1 cellular context compared by ENCODE assay signal in the genomic region with DNA sequence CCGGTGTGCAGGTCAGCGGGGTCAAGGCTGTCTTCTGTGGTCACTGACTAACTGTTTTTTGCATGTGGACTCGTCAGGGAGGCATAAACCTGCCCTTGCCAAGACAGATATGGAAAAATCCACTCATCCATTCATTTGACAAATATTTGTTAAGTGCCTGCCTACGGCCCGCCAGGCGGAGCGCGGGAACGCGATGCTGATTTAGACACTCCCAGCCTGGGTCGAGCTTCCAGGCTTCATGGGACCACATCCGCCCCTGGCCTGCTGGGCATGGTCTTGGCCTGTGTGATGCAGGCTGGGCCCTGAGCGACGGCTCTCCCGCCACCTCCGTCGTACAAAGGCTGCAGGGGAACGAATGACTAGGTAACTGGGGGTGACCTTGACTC.
TF ChIP-seq lines count a peak whose summit lies in the region.

No MANE protein-coding gene starts in this region.

TF ChIP-seq in HepG2, 621 proteins besides CTCF, POLR2A, EP300 and RAD21 (continued from another document and continues in another):
- TF ChIP-seq, protein P1, sequence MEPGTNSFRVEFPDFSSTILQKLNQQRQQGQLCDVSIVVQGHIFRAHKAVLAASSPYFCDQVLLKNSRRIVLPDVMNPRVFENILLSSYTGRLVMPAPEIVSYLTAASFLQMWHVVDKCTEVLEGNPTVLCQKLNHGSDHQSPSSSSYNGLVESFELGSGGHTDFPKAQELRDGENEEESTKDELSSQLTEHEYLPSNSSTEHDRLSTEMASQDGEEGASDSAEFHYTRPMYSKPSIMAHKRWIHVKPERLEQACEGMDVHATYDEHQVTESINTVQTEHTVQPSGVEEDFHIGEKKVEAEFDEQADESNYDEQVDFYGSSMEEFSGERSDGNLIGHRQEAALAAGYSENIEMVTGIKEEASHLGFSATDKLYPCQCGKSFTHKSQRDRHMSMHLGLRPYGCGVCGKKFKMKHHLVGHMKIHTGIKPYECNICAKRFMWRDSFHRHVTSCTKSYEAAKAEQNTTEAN (CRISPR knock-in tag; conservative IDR thresholded peaks at IDR 0.05), result peak; percentile 78
- TF ChIP-seq, protein P2, sequence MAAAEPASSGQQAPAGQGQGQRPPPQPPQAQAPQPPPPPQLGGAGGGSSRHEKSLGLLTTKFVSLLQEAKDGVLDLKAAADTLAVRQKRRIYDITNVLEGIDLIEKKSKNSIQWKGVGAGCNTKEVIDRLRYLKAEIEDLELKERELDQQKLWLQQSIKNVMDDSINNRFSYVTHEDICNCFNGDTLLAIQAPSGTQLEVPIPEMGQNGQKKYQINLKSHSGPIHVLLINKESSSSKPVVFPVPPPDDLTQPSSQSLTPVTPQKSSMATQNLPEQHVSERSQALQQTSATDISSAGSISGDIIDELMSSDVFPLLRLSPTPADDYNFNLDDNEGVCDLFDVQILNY (CRISPR knock-in tag; conservative IDR thresholded peaks at IDR 0.05), result peak; percentile 90
- TF ChIP-seq, protein P3, sequence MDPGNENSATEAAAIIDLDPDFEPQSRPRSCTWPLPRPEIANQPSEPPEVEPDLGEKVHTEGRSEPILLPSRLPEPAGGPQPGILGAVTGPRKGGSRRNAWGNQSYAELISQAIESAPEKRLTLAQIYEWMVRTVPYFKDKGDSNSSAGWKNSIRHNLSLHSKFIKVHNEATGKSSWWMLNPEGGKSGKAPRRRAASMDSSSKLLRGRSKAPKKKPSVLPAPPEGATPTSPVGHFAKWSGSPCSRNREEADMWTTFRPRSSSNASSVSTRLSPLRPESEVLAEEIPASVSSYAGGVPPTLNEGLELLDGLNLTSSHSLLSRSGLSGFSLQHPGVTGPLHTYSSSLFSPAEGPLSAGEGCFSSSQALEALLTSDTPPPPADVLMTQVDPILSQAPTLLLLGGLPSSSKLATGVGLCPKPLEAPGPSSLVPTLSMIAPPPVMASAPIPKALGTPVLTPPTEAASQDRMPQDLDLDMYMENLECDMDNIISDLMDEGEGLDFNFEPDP (CRISPR knock-in tag; conservative IDR thresholded peaks at IDR 0.05), result 0 out of 2 replicates have a peak, but pooled peaks have one; percentile 66
- TF ChIP-seq HNRNPL (IDR thresholded peaks at IDR 0.05; ENCODE audit: low read depth, low read length) (peak; percentile 77; the same call in 1 of the 2 replicates), FOSL2 (CRISPR knock-in tag; IDR thresholded peaks at IDR 0.05) (peak; percentile 86), ZNF766 (CRISPR knock-in tag; IDR thresholded peaks at IDR 0.05; ENCODE audit: borderline replicate concordance) (peak; percentile 72; the same call in 1 of the 2 replicates), NFE2 (CRISPR knock-in tag; IDR thresholded peaks at IDR 0.05) (no peak), ARID5B (CRISPR knock-in tag; IDR thresholded peaks at IDR 0.05) (peak; percentile 87), SIX4 (CRISPR knock-in tag; IDR thresholded peaks at IDR 0.05) (peak; percentile 44; the same call in 1 of the 2 replicates), TEAD3 (CRISPR knock-in tag; optimal IDR thresholded peaks at IDR 0.05; ENCODE audit: borderline replicate concordance) (peak; percentile 80), MAZ (IDR thresholded peaks at IDR 0.05; ENCODE audit: borderline replicate concordance, low read depth, low read length) (no peak), MAZ (CRISPR knock-in tag; IDR thresholded peaks at IDR 0.05; ENCODE audit: low read depth) (peak; percentile 90), ZNF318 (CRISPR knock-in tag; IDR thresholded peaks at IDR 0.05) (no peak), SP1 (IDR thresholded peaks at IDR 0.05) (no peak), SP1 (CRISPR knock-in tag; IDR thresholded peaks at IDR 0.05) (peak; percentile 45; the same call in 1 of the 2 replicates), ZNF678 (CRISPR knock-in tag; IDR thresholded peaks at IDR 0.05) (0 out of 2 replicates have a peak, but pooled peaks have one; percentile 48), ZNF609 (CRISPR knock-in tag; IDR thresholded peaks at IDR 0.05; ENCODE audit: borderline replicate concordance) (peak; percentile 66), NCOA2 (CRISPR knock-in tag; IDR thresholded peaks at IDR 0.05) (peak; percentile 80), NCOR1 (IDR thresholded peaks at IDR 0.05; ENCODE audit: borderline replicate concordance, low read length) (peak; percentile 31; the same call in 1 of the 2 replicates), MEF2D (CRISPR knock-in tag; IDR thresholded peaks at IDR 0.05) (peak; percentile 83), ZNF230 (CRISPR knock-in tag; IDR thresholded peaks at IDR 0.05) (peak; percentile 10; the same call in 1 of the 2 replicates)
- TF ChIP-seq, protein P4, sequence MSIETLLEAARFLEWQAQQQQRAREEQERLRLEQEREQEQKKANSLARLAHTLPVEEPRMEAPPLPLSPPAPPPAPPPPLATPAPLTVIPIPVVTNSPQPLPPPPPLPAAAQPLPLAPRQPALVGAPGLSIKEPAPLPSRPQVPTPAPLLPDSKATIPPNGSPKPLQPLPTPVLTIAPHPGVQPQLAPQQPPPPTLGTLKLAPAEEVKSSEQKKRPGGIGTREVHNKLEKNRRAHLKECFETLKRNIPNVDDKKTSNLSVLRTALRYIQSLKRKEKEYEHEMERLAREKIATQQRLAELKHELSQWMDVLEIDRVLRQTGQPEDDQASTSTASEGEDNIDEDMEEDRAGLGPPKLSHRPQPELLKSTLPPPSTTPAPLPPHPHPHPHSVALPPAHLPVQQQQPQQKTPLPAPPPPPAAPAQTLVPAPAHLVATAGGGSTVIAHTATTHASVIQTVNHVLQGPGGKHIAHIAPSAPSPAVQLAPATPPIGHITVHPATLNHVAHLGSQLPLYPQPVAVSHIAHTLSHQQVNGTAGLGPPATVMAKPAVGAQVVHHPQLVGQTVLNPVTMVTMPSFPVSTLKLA (IDR thresholded peaks at IDR 0.05), result no peak
